Comparison of ENCODE assay signal across 9 cellular contexts in genomic region chr13:110676057-110676510, GRCh38. TPM values are rescaled to one million over a fixed set of nuclear protein-coding genes. Genes with fewer than 3 reads are reported as not detected.
A peak's percentile ranks its signal among the peaks of the same experiment; 100 is the strongest.
DNase-seq lines count a peak whose midpoint lies in the region; ATAC-seq and TF ChIP-seq lines count a peak whose summit lies in the region.
"Had no signal": no experiment of that assay in that cellular context is flagged by ENCODE, and none has a peak within 500 bp of the region (broad histone marks: within the 10 kb centered on the region; RNA-seq: fewer than 3 reads in every experiment).

No MANE protein-coding gene starts in this region.

- peaks cover 18 to 56% of the 10 kb centered on the region in 2 donors for H3K36me3 Mint-ChIP-seq in activated T-cell treated with anti-CD3 and anti-CD28 coated beads, Interleukin-2, amount 50 U/mL, for 72 hours (ENCODE audit: insufficient read depth in 2 of 2)

- no peak for ATAC-seq in activated T-cell treated with anti-CD3 and anti-CD28 coated beads, Interleukin-2, amount 50 U/mL, for 72 hours (replicated peaks in 1 of 2)
- ATAC-seq in HG02870 (IDR thresholded peaks at IDR 0.05; ENCODE audit: unreplicated experiment): peak; percentile 70

- peak overlapping the region; percentile 70 for H3K9ac ChIP-seq in OCI-LY3 (ENCODE audit: low read length)

- peak overlapping the region in 1 of 2 donors; percentile 22 for H3K4me3 Mint-ChIP-seq in activated T-cell treated with anti-CD3 and anti-CD28 coated beads, Interleukin-2, amount 50 U/mL, for 72 hours

- peak overlapping the region; percentile 21 for H3K27ac Mint-ChIP-seq in activated T-cell treated with anti-CD3 and anti-CD28 coated beads, Interleukin-2, amount 50 U/mL, for 72 hours

- TF ChIP-seq CTCF in OCI-LY3 (IDR thresholded peaks at IDR 0.05; ENCODE audit: low read depth, low read length): no peak

- H3K27me3 ChIP-seq in OCI-LY3 (ENCODE audit: low read depth, low read length) (no peaks in the 10 kb centered on the region), thymus (ENCODE audit: control insufficient read depth, insufficient read depth) (no peaks in the 10 kb centered on the region)

- H3K36me3 ChIP-seq in OCI-LY3 (replicated peaks; ENCODE audit: low read depth, low read length) (peaks cover 17% of the 10 kb centered on the region), thymus (ENCODE audit: control insufficient read depth, insufficient read depth) (peaks cover 30% of the 10 kb centered on the region)

- H3K4me1 ChIP-seq in OCI-LY3 (ENCODE audit: low read length) (peaks cover 25% of the 10 kb centered on the region), thymus (ENCODE audit: control insufficient read depth, insufficient read depth, low read length) (no peaks in the 10 kb centered on the region)

- peaks cover 23% of the 10 kb centered on the region for H3K4me1 Mint-ChIP-seq in activated T-cell treated with anti-CD3 and anti-CD28 coated beads, Interleukin-2, amount 50 U/mL, for 72 hours (ENCODE audit: low read depth)

- H4K20me1 ChIP-seq in OCI-LY3 (ENCODE audit: insufficient read depth, low read length): 0 out of 2 replicates have a peak, but pooled peaks cover 7% of the 10 kb centered on the region

- no peaks in the 10 kb centered on the region for H3K27me3 Mint-ChIP-seq in activated T-cell treated with anti-CD3 and anti-CD28 coated beads, Interleukin-2, amount 50 U/mL, for 72 hours (ENCODE audit: low read depth)

- peaks cover 0 to 2% of the 10 kb centered on the region in 2 donors for H3K9me3 Mint-ChIP-seq in activated T-cell treated with anti-CD3 and anti-CD28 coated beads, Interleukin-2, amount 50 U/mL, for 72 hours

- WGBS in thymus: 97% methylated on average over 16 of the region's 16 CpGs

- H3K4me2 ChIP-seq in OCI-LY3 (ENCODE audit: low read length): peak overlapping the region; percentile 98

- H3K79me2 ChIP-seq in OCI-LY3 (ENCODE audit: low read length): peaks cover 4% of the 10 kb centered on the region; the same call in 1 of the 2 replicates

- H3K4me3 ChIP-seq in OCI-LY3 (ENCODE audit: low read length) (peak overlapping the region; percentile 72), thymus (ENCODE audit: low read length) (no peak overlapping the region)

- peak overlapping the region; percentile 93 for H3K27ac ChIP-seq in OCI-LY3 (ENCODE audit: low read length)
- peak overlapping the region; percentile 13 for H3K27ac ChIP-seq in thymus (ENCODE audit: low read depth)

- no peak overlapping the region for H2AFZ ChIP-seq in OCI-LY3 (ENCODE audit: low read depth, low read length)

- no peak for DNase-seq in activated T-cell treated with anti-CD3 and anti-CD28 coated beads, Interleukin-2, amount 50 U/mL, for 72 hours
- DNase-seq in activated T-cell treated with anti-CD3 and anti-CD28 coated beads, Interleukin-2, amount 50 U/mL, for 48 hours: no peak
- DNase-seq in stimulated activated CD4-positive, alpha-beta T cell treated with anti-CD3 and anti-CD28 coated beads, Interleukin-4, amount 100 ng/mL, for 24 hours: no peak
- DNase-seq in NCI-H1105 (lab: John Stamatoyannopoulos, UW) (no peak), UCSD-AML1 (lab: John Stamatoyannopoulos, UW; ENCODE audit: unreplicated experiment) (no peak)
- DNase-seq: IMR-90 had no signal

- H3K9me3 ChIP-seq in OCI-LY3 (ENCODE audit: insufficient read depth, low read length) (no peaks in the 10 kb centered on the region), thymus (ENCODE audit: control insufficient read depth) (no peaks in the 10 kb centered on the region)

RNA-seq across cellular contexts. Expression of gene CARS2, which starts 29.8 kb away (rescaled TPM):
- 10 to 100 TPM; 42.3 to 59.3 TPM for total RNA-seq in activated T-cell treated with anti-CD3 and anti-CD28 coated beads, Interleukin-2, amount 50 U/mL, for 72 hours
- 105 TPM for polyA plus RNA-seq in thymus

RNA-seq across cellular contexts. Expression of gene ING1, which starts 37.4 kb away (rescaled TPM):
- total RNA-seq in activated T-cell treated with anti-CD3 and anti-CD28 coated beads, Interleukin-2, amount 50 U/mL, for 72 hours: 10 to 100 TPM; 19.9 to 24.2 TPM
- 19.6 TPM for polyA plus RNA-seq in thymus
